In genomic region chr3:18951333-18951732, GRCh38 we compare ENCODE assay signal across 22 cellular contexts.
"Had no signal": no experiment of that assay in that cellular context is flagged by ENCODE, and none has a peak within 500 bp of the region (broad histone marks: within the 10 kb centered on the region; RNA-seq: fewer than 3 reads in every experiment).

No MANE protein-coding gene starts in this region.

- ATAC-seq: activated CD4-positive, CD25-positive, alpha-beta regulatory T cell treated with anti-CD3 and anti-CD28 coated beads, Interleukin-2, amount 50 U/mL, for 24 hours; activated CD8-positive, alpha-beta memory T cell treated with anti-CD3 and anti-CD28 coated beads, Interleukin-2, amount 10 ng/mL, durations not matched to agents 7 days and 5 days; activated CD8-positive, alpha-beta T cell treated with anti-CD3 and anti-CD28 coated beads for 36 hours; gastrocnemius medialis; left ventricle myocardium superior; right lobe of liver; stimulated activated memory B cell treated with anti-CD40 and anti-IgM and Interleukin-4, amounts not matched to agents 10 μg/mL and 1 μg/mL and 100 μg/mL, for 72 hours had no signal

- H3K27me3 ChIP-seq: ascending aorta, brain microvascular endothelial cell, esophagus squamous epithelium, gastrocnemius medialis, right lobe of liver, stomach, transverse colon, uterus had no signal

- DNase-seq: activated CD4-positive, alpha-beta T cell treated with anti-CD3 and anti-CD28 coated beads, Interleukin-2, amount 10 ng/mL, durations not matched to agents 24 days and 14 days; activated CD8-positive, alpha-beta memory T cell treated with anti-CD3 and anti-CD28 coated beads, Interleukin-2, amount 10 ng/mL, durations not matched to agents 7 days and 5 days; activated CD8-positive, alpha-beta T cell treated with anti-CD3 and anti-CD28 coated beads for 36 hours; activated gamma-delta T cell; activated naive CD4-positive, alpha-beta T cell treated with anti-CD3 and anti-CD28 coated beads, Interleukin-2, amount 50 U/mL, for 16 hours; activated T-cell treated with anti-CD3 and anti-CD28 coated beads for 4 hours; brain microvascular endothelial cell; esophagus squamous epithelium; gastrocnemius medialis; left ventricle myocardium superior; mammary epithelial cell; right lobe of liver; small intestine; stimulated activated CD4-positive, alpha-beta T cell treated with anti-CD3 and anti-CD28 coated beads, Interleukin-2, amount 100 ng/mL, for 24 hours; stomach; T-helper 2 cell; transverse colon; uterus had no signal

- H3K4me3 ChIP-seq: ascending aorta, esophagus squamous epithelium, gastrocnemius medialis, right lobe of liver, stomach, transverse colon, uterus had no signal

- H3K4me1 ChIP-seq: ascending aorta, esophagus squamous epithelium, gastrocnemius medialis, parathyroid adenoma, right lobe of liver, stomach, transverse colon, uterus had no signal

- H3K9me3 ChIP-seq: ascending aorta, esophagus squamous epithelium, gastrocnemius medialis, right lobe of liver, stomach, transverse colon, uterus had no signal

- H3K36me3 ChIP-seq: ascending aorta, brain microvascular endothelial cell, esophagus squamous epithelium, gastrocnemius medialis, right lobe of liver, stomach, transverse colon, uterus had no signal
